ENCODE assay signal across 1 cellular context in genomic region chr2:72562451-72563153, GRCh38.
A peak's percentile ranks its signal among the peaks of the same experiment; 100 is the strongest.
TF ChIP-seq lines count a peak whose summit lies in the region.

No MANE protein-coding gene starts in this region.

TF ChIP-seq in A549, 52 proteins besides CTCF, POLR2A, EP300 and RAD21 (continued from another document):
- TF ChIP-seq REST (IDR thresholded peaks at IDR 0.05) (peak; percentile 96), E2F6 (IDR thresholded peaks at IDR 0.05; ENCODE audit: borderline replicate concordance, low read depth) (no peak), NR3C1 (IDR thresholded peaks at IDR 0.05) (no peak), HOXA7 (CRISPR knock-in tag; IDR thresholded peaks at IDR 0.05) (no peak), SREBF2 (IDR thresholded peaks at IDR 0.05) (no peak)
TF ChIP-seq in A549: peak in this region for 2.
